8 cellular contexts compared by ENCODE assay signal in the genomic region with DNA sequence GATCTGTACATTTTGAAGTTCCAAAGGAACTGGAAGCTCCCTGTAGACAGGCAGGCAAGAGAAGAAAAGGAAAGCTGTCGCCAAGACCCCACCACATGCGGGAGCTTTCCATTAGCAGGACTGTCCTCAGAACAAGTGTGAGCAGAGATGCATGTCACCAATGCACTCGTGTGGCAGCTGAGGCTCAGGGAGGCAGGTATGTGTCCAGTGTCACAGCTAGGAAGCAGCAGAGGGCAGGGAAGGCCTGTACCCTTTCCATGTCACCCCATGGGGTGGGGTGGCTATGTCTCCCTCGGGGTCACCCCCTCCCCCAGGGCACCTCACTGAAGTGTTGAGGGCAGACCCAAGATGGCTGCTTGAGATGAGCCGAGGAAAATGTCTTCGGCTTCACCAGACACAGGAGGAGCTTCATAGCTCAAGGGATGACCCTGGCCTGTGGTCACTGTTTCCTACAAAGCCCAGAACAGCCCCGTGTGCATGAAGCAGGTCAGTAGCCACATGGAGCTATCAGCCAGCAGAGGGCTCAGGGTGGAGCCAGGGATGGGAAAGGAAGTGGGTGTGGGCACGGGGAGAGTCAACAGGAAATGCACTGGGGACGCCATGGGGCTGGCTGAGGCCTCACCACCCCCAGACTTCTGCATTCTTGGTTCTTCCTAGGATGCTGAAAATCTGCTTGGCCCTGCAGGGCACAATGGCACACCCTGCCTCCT.
DNase-seq lines count a peak whose midpoint lies in the region; ATAC-seq and TF ChIP-seq lines count a peak whose summit lies in the region.

No MANE protein-coding gene starts in this region.

- peak; percentile 61 to 63 for ATAC-seq in CD4-positive, CD25-positive, alpha-beta regulatory T cell (ENCODE audit: low read depth in 2 of 2)
- peak; percentile 55 for ATAC-seq in GM19452 (IDR thresholded peaks at IDR 0.05; ENCODE audit: unreplicated experiment)
- ATAC-seq in naive B cell (ENCODE audit: low read depth in 2 of 2) = peak; percentile 82 to 90

- no peaks in the 10 kb centered on the region for H3K9me3 Mint-ChIP-seq in CD4-positive, CD25-positive, alpha-beta regulatory T cell
- H3K9me3 Mint-ChIP-seq in naive B cell = peaks cover 0 to 2% (median 0%) of the 10 kb centered on the region in 7 donors

- WGBS in thyroid gland, 2 donors = 66 to 75% methylated on average over 6 to 9 of the region's 9 CpGs

- peaks cover 9% of the 10 kb centered on the region for H3K36me3 Mint-ChIP-seq in CD4-positive, CD25-positive, alpha-beta regulatory T cell
- H3K36me3 Mint-ChIP-seq in naive B cell = no peaks in the 10 kb centered on the region

- TF ChIP-seq POLR2A in thyroid gland (IDR thresholded peaks at IDR 0.05) = no peak

- H3K27me3 ChIP-seq in CD4-positive, CD25-positive, alpha-beta regulatory T cell (ENCODE audit: control insufficient read depth, insufficient read depth, low read length) = no peaks in the 10 kb centered on the region
- no peaks in the 10 kb centered on the region for H3K27me3 ChIP-seq in KMS-11 (ENCODE audit: insufficient read depth, low read depth)
- H3K27me3 ChIP-seq in thyroid gland = no peaks in the 10 kb centered on the region

- peak; percentile 45 to 89 (median 57) for DNase-seq in CD4-positive, CD25-positive, alpha-beta regulatory T cell
- DNase-seq in activated CD4-positive, alpha-beta T cell treated with anti-CD3 and anti-CD28 coated beads for 4 hours = peak; percentile 59 to 69
- DNase-seq in effector CD4-positive, alpha-beta T cell = peak; percentile 54
- DNase-seq in naive B cell = peak; percentile 72
- peak; percentile 35 to 43 for DNase-seq in thyroid gland
- DNase-seq in HPDE6-E6E7 (ENCODE audit: extremely low spot score) = no peak

- peak overlapping the region; percentile 99 for H3K4me2 ChIP-seq in KMS-11

- peaks cover 22 to 95% (median 63%) of the 10 kb centered on the region in 4 donors for H3K4me1 Mint-ChIP-seq in CD4-positive, CD25-positive, alpha-beta regulatory T cell
- peaks cover 83 to 100% (median 98%) of the 10 kb centered on the region in 3 donors for H3K4me1 Mint-ChIP-seq in naive B cell

- TF ChIP-seq CTCF in KMS-11 (conservative IDR thresholded peaks at IDR 0.05; ENCODE audit: low read depth, low read length) = peak; percentile 37; the same call in 1 of the 2 replicates
- TF ChIP-seq CTCF in thyroid gland (IDR thresholded peaks at IDR 0.05) = peak in 1 of 6 experiments; percentile 14

- H3K4me3 Mint-ChIP-seq in CD4-positive, CD25-positive, alpha-beta regulatory T cell = peak overlapping the region; percentile 58 to 80 (median 78)
- peak overlapping the region; percentile 65 to 90 (median 86) for H3K4me3 Mint-ChIP-seq in naive B cell

- no peaks in the 10 kb centered on the region for H3K27me3 Mint-ChIP-seq in CD4-positive, CD25-positive, alpha-beta regulatory T cell
- no peaks in the 10 kb centered on the region for H3K27me3 Mint-ChIP-seq in naive B cell

- H3K36me3 ChIP-seq in CD4-positive, CD25-positive, alpha-beta regulatory T cell (ENCODE audit: control insufficient read depth, insufficient read depth, low read length) = peaks cover 1% of the 10 kb centered on the region
- H3K36me3 ChIP-seq in KMS-11 (ENCODE audit: insufficient read depth) (0 out of 2 replicates have a peak, but pooled peaks cover 4% of the 10 kb centered on the region), thyroid gland (no peaks in the 10 kb centered on the region)

- H4K20me1 ChIP-seq in KMS-11 (ENCODE audit: insufficient read depth) = no peaks in the 10 kb centered on the region

- peak overlapping the region; percentile 58 for H3K4me3 ChIP-seq in CD4-positive, CD25-positive, alpha-beta regulatory T cell (ENCODE audit: low read depth, low read length)
- no peak overlapping the region for H3K4me3 ChIP-seq in KMS-11 (IDR thresholded peaks at IDR 0.05; ENCODE audit: insufficient read depth, low read depth, low read length)
- no peak overlapping the region for H3K4me3 ChIP-seq in thyroid gland (replicated peaks in 1 of 3)

- H3K27ac ChIP-seq in CD4-positive, CD25-positive, alpha-beta regulatory T cell (ENCODE audit: insufficient read depth, low read length, poor library complexity, severe bottlenecking) = peak overlapping the region; percentile 81
- H3K27ac ChIP-seq in KMS-11 (peak overlapping the region; percentile 99), thyroid gland (peak overlapping the region; percentile 56 to 92 (median 86))

- peak overlapping the region; percentile 82 for H3K9ac ChIP-seq in KMS-11

- H2AFZ ChIP-seq in KMS-11 (ENCODE audit: low read depth) = peak overlapping the region; percentile 11; the same call in 1 of the 2 replicates

- H3K9me3 ChIP-seq in CD4-positive, CD25-positive, alpha-beta regulatory T cell (ENCODE audit: control insufficient read depth in 2 of 2, low read length in 2 of 2) = no peaks in the 10 kb centered on the region
- no peaks in the 10 kb centered on the region for H3K9me3 ChIP-seq in thyroid gland

- peaks cover 92% of the 10 kb centered on the region for H3K4me1 ChIP-seq in CD4-positive, CD25-positive, alpha-beta regulatory T cell (ENCODE audit: control insufficient read depth, insufficient read depth, low read length, poor library complexity, severe bottlenecking)
- H3K4me1 ChIP-seq in KMS-11 (ENCODE audit: low read depth, poor library complexity, severe bottlenecking) (peaks cover 71% of the 10 kb centered on the region), thyroid gland (peaks cover 77 to 92% of the 10 kb centered on the region in 2 donors)

- H3K27ac Mint-ChIP-seq in CD4-positive, CD25-positive, alpha-beta regulatory T cell = peak overlapping the region; percentile 94 to 97 (median 96)
- peak overlapping the region; percentile 88 to 99 (median 96) for H3K27ac Mint-ChIP-seq in naive B cell

- H3K79me2 ChIP-seq in KMS-11 (ENCODE audit: insufficient read depth, low read depth) = peaks cover 13% of the 10 kb centered on the region; the same call in 1 of the 2 replicates

- intact Hi-C loops in thyroid gland (cut with DNase I) = no loop called here
